ENCODE assay signal across 8 cellular contexts in genomic region chr11:47118958-47119688, GRCh38. TPM values are rescaled to one million over a fixed set of nuclear protein-coding genes. Genes with fewer than 3 reads are reported as not detected.
DNase-seq lines count a peak whose midpoint lies in the region; ATAC-seq and TF ChIP-seq lines count a peak whose summit lies in the region.
"Not testable (repeated sequence)": the region's sequence is repeated elsewhere in the genome, so short reads cannot be mapped to it uniquely, and the experiment has no call there.

No MANE protein-coding gene starts in this region.

- H3K56ac ChIP-seq in mesendoderm (ENCODE audit: low read length), result not testable (repeated sequence)

- H2BK15ac ChIP-seq in mesendoderm (replicated peaks; ENCODE audit: low read depth), result not testable (repeated sequence)

- CTCF ChIA-PET in activated CD4-positive, alpha-beta T cell treated with anti-CD3 and anti-CD28 coated beads for 36 hours (lab: Charles Lee), result interaction anchor here (1.0 to 2.3 kb wide), 2 partner anchors 12 to 44 kb away, joined by 3 to 6 read pairs; no protein-coding TSS in a partner anchor

- H3K9me3 ChIP-seq in HUES6 (ENCODE audit: control insufficient read depth, insufficient read depth, low read depth, low read length); endodermal cell (ENCODE audit: control insufficient read depth, low read length): not testable (repeated sequence)

- not testable (repeated sequence) for H3K18ac ChIP-seq in mesendoderm (ENCODE audit: low read length)

- not testable (repeated sequence) for H3K36me3 Mint-ChIP-seq in activated CD4-positive, alpha-beta T cell treated with anti-CD3 and anti-CD28 coated beads for 36 hours (ENCODE audit: low read depth)
- peaks cover 13% of the 10 kb centered on the region for H3K36me3 Mint-ChIP-seq in endodermal cell (ENCODE audit: low read depth)

- DNase-seq in Ammon's horn (ENCODE audit: low spot score), result peak; percentile 35
- peak; percentile 47 for DNase-seq in NCI-H69 (lab: John Stamatoyannopoulos, UW)
- peak; percentile 72 for DNase-seq in activated CD4-positive, alpha-beta T cell treated with anti-CD3 and anti-CD28 coated beads for 36 hours
- peak; percentile 12 for DNase-seq in activated effector memory CD4-positive, alpha-beta T cell treated with Interleukin-2 at 50 U/mL for 16 hours
- DNase-seq in endodermal cell, result peak; percentile 64
- peak; percentile 52 for DNase-seq in mesendoderm
- peak; percentile 2 to 40 (median 24) for DNase-seq in stimulated activated CD4-positive, alpha-beta T cell treated with anti-CD3 and anti-CD28 coated beads, Interleukin-1b, Interleukin-23, amount 100 ng/mL, for 24 hours (ENCODE audit: low read depth in 4 of 4, low spot score in 1 of 4)

- H3K4ac ChIP-seq in mesendoderm (ENCODE audit: low read depth, low read length), result not testable (repeated sequence)

- H2AK5ac ChIP-seq in mesendoderm (ENCODE audit: low read length), result not testable (repeated sequence)

- not testable (repeated sequence) for H3K4me1 Mint-ChIP-seq in activated CD4-positive, alpha-beta T cell treated with anti-CD3 and anti-CD28 coated beads for 36 hours; endodermal cell

- peak overlapping the region; percentile 21 for H3K9ac ChIP-seq in HUES6 (ENCODE audit: low read length)
- H3K9ac ChIP-seq in endodermal cell (ENCODE audit: extremely low read depth, low read length, poor library complexity, severe bottlenecking); mesendoderm (ENCODE audit: low read length): not testable (repeated sequence)

- H3K27me3 Mint-ChIP-seq in activated CD4-positive, alpha-beta T cell treated with anti-CD3 and anti-CD28 coated beads for 36 hours; endodermal cell (ENCODE audit: insufficient read depth): not testable (repeated sequence)

- not testable (repeated sequence) for H3K79me2 ChIP-seq in mesendoderm (ENCODE audit: control insufficient read depth, insufficient read depth, low read length)

- intact Hi-C loops in activated CD4-positive, alpha-beta T cell treated with anti-CD3 and anti-CD28 coated beads for 36 hours (cut with DNase I, micrococcal nuclease), result not testable (repeated sequence)

- not testable (repeated sequence) for H2BK120ac ChIP-seq in mesendoderm (ENCODE audit: low read depth, low read length)

- H3K27me3 ChIP-seq in HUES6 (ENCODE audit: control insufficient read depth, insufficient read depth, low read length); endodermal cell (ENCODE audit: control insufficient read depth, insufficient read depth, low read length, poor library complexity, severe bottlenecking); mesendoderm (ENCODE audit: insufficient read depth, low read length, poor library complexity): not testable (repeated sequence)

- H3K4me3 ChIP-seq in HUES6 (ENCODE audit: low read depth, low read length), result peak overlapping the region; percentile 72
- H3K4me3 ChIP-seq in endodermal cell (ENCODE audit: low read length); mesendoderm (ENCODE audit: low read length): not testable (repeated sequence)

- not testable (repeated sequence) for H3K4me2 ChIP-seq in mesendoderm (ENCODE audit: low read length)

- not testable (repeated sequence) for H3K23ac ChIP-seq in mesendoderm (ENCODE audit: low read length)

- not testable (repeated sequence) for H4K5ac ChIP-seq in mesendoderm (ENCODE audit: low read length)

- H3K79me1 ChIP-seq in mesendoderm (ENCODE audit: low read length), result not testable (repeated sequence)

- 89 to 90% methylated on average over 12 to 18 of the region's 20 CpGs for WGBS in endodermal cell (ENCODE audit: insufficient coverage in 1 of 2, insufficient read length in 1 of 2), 2 experiments
- WGBS in mesendoderm (ENCODE audit: extremely low coverage, insufficient coverage, low lambda C conversion rate), result no CpG with 5 or more reads among the region's 20 CpGs

- H3K9me3 Mint-ChIP-seq in activated CD4-positive, alpha-beta T cell treated with anti-CD3 and anti-CD28 coated beads for 36 hours (ENCODE audit: low read depth), result not testable (repeated sequence)
- peaks cover 25% of the 10 kb centered on the region for H3K9me3 Mint-ChIP-seq in endodermal cell

- not testable (repeated sequence) for H2BK5ac ChIP-seq in mesendoderm (ENCODE audit: low read length)

- POLR2A ChIA-PET in activated CD4-positive, alpha-beta T cell treated with anti-CD3 and anti-CD28 coated beads for 36 hours (lab: Charles Lee), result interaction anchor here (0.6 kb wide), 1 partner anchor 127 kb away, joined by 3 read pairs; no protein-coding TSS in a partner anchor

- not testable (repeated sequence) for TF ChIP-seq CTCF in endodermal cell (conservative IDR thresholded peaks at IDR 0.05)

- peaks cover 12% of the 10 kb centered on the region for H3K4me1 ChIP-seq in HUES6 (ENCODE audit: control insufficient read depth, insufficient read depth, low read length)
- H3K4me1 ChIP-seq in endodermal cell (ENCODE audit: control insufficient read depth, insufficient read depth, low read length); mesendoderm (ENCODE audit: control insufficient read depth, low read depth, low read length): not testable (repeated sequence)

- H4K8ac ChIP-seq in mesendoderm (ENCODE audit: low read depth, low read length), result not testable (repeated sequence)

- ATAC-seq in activated CD4-positive, alpha-beta T cell treated with anti-CD3 and anti-CD28 coated beads for 36 hours, result not testable (repeated sequence)

- H3K27ac Mint-ChIP-seq in activated CD4-positive, alpha-beta T cell treated with anti-CD3 and anti-CD28 coated beads for 36 hours; endodermal cell: not testable (repeated sequence)

- not testable (repeated sequence) for H3K4me3 Mint-ChIP-seq in activated CD4-positive, alpha-beta T cell treated with anti-CD3 and anti-CD28 coated beads for 36 hours; endodermal cell

- not testable (repeated sequence) for H3K27ac ChIP-seq in HUES6 (ENCODE audit: low read depth, low read length); endodermal cell (ENCODE audit: low read depth, low read length); mesendoderm (ENCODE audit: low read depth, low read length)

- not testable (repeated sequence) for H3K36me3 ChIP-seq in HUES6 (ENCODE audit: control insufficient read depth, insufficient read depth, low read length); endodermal cell (ENCODE audit: control insufficient read depth, insufficient read depth, low read length); mesendoderm (ENCODE audit: control insufficient read depth, insufficient read depth, low read length)

RNA-seq across cellular contexts. Expression of gene ARFGAP2, which starts 57.6 kb away (rescaled TPM):
- 10 to 100 TPM; 74.9 to 76.5 TPM for total RNA-seq in activated CD4-positive, alpha-beta T cell treated with anti-CD3 and anti-CD28 coated beads for 36 hours
- total RNA-seq in endodermal cell, result 10 to 100 TPM; 84.6 to 86.0 TPM
- polyA plus RNA-seq in endodermal cell (2013, experiment 1 of 2), result 55.0 TPM
- 48.1 TPM for polyA plus RNA-seq in endodermal cell (2013, experiment 2 of 2)
- polyA plus RNA-seq in mesendoderm (2013, experiment 1 of 2), result 52.7 TPM
- 51.0 TPM for polyA plus RNA-seq in mesendoderm (2013, experiment 2 of 2)

Comparison
In these comparisons a context has a peak if more than half of its experiments do, and no peak if none do; other contexts are left out.
1. DNase-seq: peak in every context shown above with its lines; median percentile 72 in activated CD4-positive, alpha-beta T cell treated with anti-CD3 and anti-CD28 coated beads for 36 hours; 64 in endodermal cell; 52 in mesendoderm; 47 in NCI-H69; 35 in Ammon's horn; 24 in stimulated activated CD4-positive, alpha-beta T cell treated with anti-CD3 and anti-CD28 coated beads, Interleukin-1b, Interleukin-23, amount 100 ng/mL, for 24 hours; 12 in activated effector memory CD4-positive, alpha-beta T cell treated with Interleukin-2 at 50 U/mL for 16 hours.